ENCODE assay signal across 8 cellular contexts in the genomic region with DNA sequence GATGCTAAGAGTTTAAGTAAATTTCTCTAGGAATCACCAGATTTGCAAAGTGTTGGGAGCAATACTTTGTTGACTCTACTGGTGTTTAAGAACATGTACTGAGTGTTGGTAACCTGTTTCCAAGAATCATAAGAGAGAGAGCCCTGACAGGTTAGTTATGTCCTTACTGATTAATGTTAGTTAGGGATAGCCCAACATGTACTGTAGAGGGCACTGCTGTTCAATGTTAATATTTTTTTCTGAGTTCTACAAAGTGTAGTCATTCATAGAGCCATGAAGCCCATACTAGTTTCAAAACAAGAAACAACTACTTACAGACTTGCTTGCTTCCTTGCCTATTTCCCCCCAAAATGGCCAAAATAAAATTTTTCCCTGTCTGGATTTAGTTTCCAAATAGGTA. TPM values are rescaled to one million over a fixed set of nuclear protein-coding genes. Genes with fewer than 3 reads are reported as not detected.
DNase-seq lines count a peak whose midpoint lies in the region; ATAC-seq and TF ChIP-seq lines count a peak whose summit lies in the region.

No MANE protein-coding gene starts in this region.

- TF ChIP-seq CTCF in AG04450 (IDR thresholded peaks at IDR 0.05; ENCODE audit: low read depth, low read length), result peak; percentile 63
- TF ChIP-seq CTCF in cardiac fibroblast (IDR thresholded peaks at IDR 0.05; ENCODE audit: low read depth, low read length), result peak; percentile 61
- peak; percentile 64 for TF ChIP-seq CTCF in neural crest cell (conservative IDR thresholded peaks at IDR 0.05)
- peak in 1 of 2 donors; percentile 25 for TF ChIP-seq CTCF in suprapubic skin (IDR thresholded peaks at IDR 0.05)
- peak in 1 of 11 experiments; percentile 27 for TF ChIP-seq CTCF in spleen (IDR thresholded peaks at IDR 0.05 in 8 of 11, conservative IDR thresholded peaks at IDR 0.05 in 3 of 11)

- TF ChIP-seq EP300 in suprapubic skin (IDR thresholded peaks at IDR 0.05), result no peak

- TF ChIP-seq POLR2A in suprapubic skin (IDR thresholded peaks at IDR 0.05) (no peak), spleen (IDR thresholded peaks at IDR 0.05) (no peak)

- ATAC-seq in GM18502 (IDR thresholded peaks at IDR 0.05; ENCODE audit: poor library complexity, unreplicated experiment) (peak; percentile 92), HG02884 (IDR thresholded peaks at IDR 0.05; ENCODE audit: unreplicated experiment) (peak; percentile 86)

- intact Hi-C loops in spleen (cut with DNase I; ENCODE audit: low total_unique reads), result no loop called here

- no peaks in the 10 kb centered on the region for H3K27me3 Mint-ChIP-seq in neural crest cell (ENCODE audit: low read depth)

- no peaks in the 10 kb centered on the region for H3K36me3 Mint-ChIP-seq in neural crest cell (ENCODE audit: low read depth)

- H3K36me3 ChIP-seq in suprapubic skin (no peaks in the 10 kb centered on the region), spleen (no peaks in the 10 kb centered on the region)

- H3K4me3 ChIP-seq in AG04450 (ENCODE audit: low read depth, low read length) (no peak overlapping the region), cardiac fibroblast (replicated peaks in 1 of 2; ENCODE audit: low read depth in 2 of 2, low read length in 2 of 2) (no peak overlapping the region), suprapubic skin (no peak overlapping the region), spleen (no peak overlapping the region)

- H3K4me3 Mint-ChIP-seq in neural crest cell, result no peak overlapping the region

- no peaks in the 10 kb centered on the region for H3K4me1 ChIP-seq in suprapubic skin
- H3K4me1 ChIP-seq in spleen, result no peaks in the 10 kb centered on the region

- DNase-seq in AG04450 (ENCODE audit: low read depth, low spot score) (no peak), NCI-H2081 treated with DMSO at 0.1 percent for 48 hours (lab: John Stamatoyannopoulos, UW) (peak; percentile 25), cardiac fibroblast (ENCODE audit: low read depth in 2 of 2) (peak; percentile 69 to 76), neural crest cell (ENCODE audit: low read depth, low spot score) (no peak), suprapubic skin (ENCODE audit: low spot score in 2 of 2) (no peak), spleen (no peak)

- H3K9me3 ChIP-seq in AG04450 (ENCODE audit: control insufficient read depth, insufficient read depth, low read length) (no peaks in the 10 kb centered on the region), suprapubic skin (no peaks in the 10 kb centered on the region), spleen (peaks cover 0 to 9% (median 0%) of the 10 kb centered on the region in 8 donors)

- no peak overlapping the region for H3K27ac ChIP-seq in AG04450 (ENCODE audit: low read depth, low read length)
- H3K27ac ChIP-seq in suprapubic skin, result no peak overlapping the region
- H3K27ac ChIP-seq in spleen, result no peak overlapping the region

- peaks cover 7% of the 10 kb centered on the region for H3K9me3 Mint-ChIP-seq in neural crest cell

- H3K27me3 ChIP-seq in AG04450 (ENCODE audit: control insufficient read depth, insufficient read depth, low read length) (no peaks in the 10 kb centered on the region), suprapubic skin (no peaks in the 10 kb centered on the region), spleen (replicated peaks in 1 of 7) (no peaks in the 10 kb centered on the region)

- no peak overlapping the region for H3K27ac Mint-ChIP-seq in neural crest cell (ENCODE audit: unreplicated experiment)

- H3K4me1 Mint-ChIP-seq in neural crest cell, result no peaks in the 10 kb centered on the region

- POLR2A ChIA-PET in AG04450 (lab: Yijun Ruan, JAX), result no interaction called here

- CTCF ChIA-PET in AG04450 (lab: Charles Lee), result interaction anchor here (0.7 to 4.8 kb wide), 3 partner anchors 39 to 304 kb away, joined by 3 to 67 read pairs (median 10); no protein-coding TSS in a partner anchor

RNA-seq across cellular contexts. Expression of a gene that starts 11.9 kb away (rescaled TPM):
- polyA plus RNA-seq in AG04450 (2011; rRNA removed) (not detected in 2 replicates), spleen (under 1 TPM in 2 of 3 donors, not detected in 1; 0.02 to 0.06 TPM)
- polyA minus RNA-seq in AG04450 (2011; rRNA and poly(A)+ RNA removed), result not detected in 2 replicates
- total RNA-seq in neural crest cell (not detected in 2 replicates), suprapubic skin (under 1 TPM in 2 of 4 donors, not detected in 2; 0.72 to 0.73 TPM), spleen (not detected)

Comparison
In these comparisons a context has a peak if more than half of its experiments do, and no peak if none do; other contexts are left out.
1. DNase-seq: peak in NCI-H2081 treated with DMSO at 0.1 percent for 48 hours (single experiment) and cardiac fibroblast (2 of 2); none in AG04450 (single experiment), neural crest cell (single experiment), suprapubic skin (0 of 2) and spleen (single experiment).